In the genomic region with DNA sequence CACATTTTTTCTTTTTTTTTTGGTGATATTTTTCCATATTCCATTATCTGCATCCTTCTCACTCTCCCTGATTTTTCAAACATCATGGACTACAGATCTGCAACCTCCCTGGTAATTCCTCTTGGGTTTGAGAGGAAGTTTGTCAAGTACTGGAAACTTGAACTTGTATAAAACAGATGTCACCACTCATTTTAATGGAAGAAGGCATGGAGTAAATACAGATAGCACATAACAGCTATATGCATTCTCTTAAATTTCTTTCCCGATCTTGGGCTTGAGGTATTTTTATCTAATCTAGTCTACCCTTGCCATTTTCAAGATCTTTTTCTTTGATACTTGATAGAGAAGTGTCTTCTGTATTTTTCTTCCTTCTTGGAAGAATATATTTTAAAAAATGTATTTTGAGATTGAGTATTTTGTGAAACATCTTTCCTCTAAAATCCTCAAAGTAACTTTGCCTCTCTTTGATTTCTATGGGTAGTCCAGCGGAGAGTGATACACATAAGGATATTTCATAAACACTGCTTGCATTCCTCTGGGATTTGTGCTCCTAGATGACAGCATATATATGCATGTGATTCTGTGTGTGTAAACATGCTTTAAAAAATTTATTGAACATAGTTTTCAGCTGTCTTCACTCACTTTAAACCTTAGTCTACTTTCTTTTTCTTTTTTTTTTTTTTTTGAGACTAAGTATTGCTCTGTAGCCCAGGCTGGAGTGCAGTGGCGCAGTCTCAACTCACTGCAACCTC, we compare ENCODE assay signal across 17 cellular contexts.
DNase-seq lines count a peak whose midpoint lies in the region; ATAC-seq, FAIRE-seq and TF ChIP-seq lines count a peak whose summit lies in the region.
"Had no signal": no experiment of that assay in that cellular context is flagged by ENCODE, and none has a peak within 500 bp of the region (broad histone marks: within the 10 kb centered on the region; RNA-seq: fewer than 3 reads in every experiment).

No MANE protein-coding gene starts in this region.

- no peaks in the 10 kb centered on the region for H3K9me3 Mint-ChIP-seq in HFFc6
- no peaks in the 10 kb centered on the region for H3K9me3 Mint-ChIP-seq in WTC11
- H3K9me3 Mint-ChIP-seq in nephron, result no peaks in the 10 kb centered on the region
- H3K9me3 Mint-ChIP-seq in activated T-helper 17 cell treated with anti-CD3 and anti-CD28 coated beads, Interleukin-2, amount 50 U/mL, for 72 hours, result no peaks in the 10 kb centered on the region
- H3K9me3 Mint-ChIP-seq: CD8-positive, alpha-beta T cell had no signal

- H3K4me1 Mint-ChIP-seq in HFFc6 (ENCODE audit: low read depth) (peaks cover 28% of the 10 kb centered on the region), WTC11 (peaks cover 3% of the 10 kb centered on the region; the same call in 1 of the 2 replicates), nephron (peaks cover 32% of the 10 kb centered on the region)
- H3K4me1 Mint-ChIP-seq in activated T-helper 17 cell treated with anti-CD3 and anti-CD28 coated beads, Interleukin-2, amount 50 U/mL, for 72 hours, result peaks cover 11% of the 10 kb centered on the region

- H3K4me3 Mint-ChIP-seq in HFFc6 (no peak overlapping the region), WTC11 (no peak overlapping the region), nephron (no peak overlapping the region)
- H3K4me3 Mint-ChIP-seq in activated T-helper 17 cell treated with anti-CD3 and anti-CD28 coated beads, Interleukin-2, amount 50 U/mL, for 72 hours, result no peak overlapping the region
- H3K4me3 Mint-ChIP-seq: CD8-positive, alpha-beta T cell had no signal

- peak; percentile 18 for DNase-seq in HFFc6
- DNase-seq in WTC11 (ENCODE audit: low spot score), result no peak
- peak; percentile 53 for DNase-seq in fibroblast of mammary gland (ENCODE audit: low read depth)
- DNase-seq in SIG-M5 (lab: John Stamatoyannopoulos, UW), result no peak
- DNase-seq in NCI-H2081 (lab: John Stamatoyannopoulos, UW), result no peak
- no peak for DNase-seq in GM19239 (ENCODE audit: insufficient read length, low spot score)
- DNase-seq: BE2C; CD8-positive, alpha-beta T cell; KBM-7; NCI-H1048; NCI-H1436 treated with DMSO at 0.1 percent for 48 hours; NCI-H2081 treated with DMSO at 0.1 percent for 48 hours; NCI-H524 had no signal

- no peaks in the 10 kb centered on the region for H3K36me3 Mint-ChIP-seq in HFFc6 (ENCODE audit: low read depth)
- H3K36me3 Mint-ChIP-seq in WTC11, result no peaks in the 10 kb centered on the region
- H3K36me3 Mint-ChIP-seq in nephron (ENCODE audit: low read depth), result peaks cover 3% of the 10 kb centered on the region
- no peaks in the 10 kb centered on the region for H3K36me3 Mint-ChIP-seq in activated T-helper 17 cell treated with anti-CD3 and anti-CD28 coated beads, Interleukin-2, amount 50 U/mL, for 72 hours (ENCODE audit: low read depth)

- FAIRE-seq in GM19239 (lab: Jason Lieb, UNC), result no peak

- H3K27me3 Mint-ChIP-seq in HFFc6 (ENCODE audit: insufficient read depth) (no peaks in the 10 kb centered on the region; the same call in none of the 2 replicates), WTC11 (ENCODE audit: low read depth) (no peaks in the 10 kb centered on the region), nephron (ENCODE audit: low read depth) (no peaks in the 10 kb centered on the region)
- H3K27me3 Mint-ChIP-seq in activated T-helper 17 cell treated with anti-CD3 and anti-CD28 coated beads, Interleukin-2, amount 50 U/mL, for 72 hours, result no peaks in the 10 kb centered on the region

- TF ChIP-seq CTCF in HFFc6 (IDR thresholded peaks at IDR 0.05), result no peak
- TF ChIP-seq CTCF in WTC11 (IDR thresholded peaks at IDR 0.05), result no peak
- no peak for TF ChIP-seq CTCF in fibroblast of mammary gland (conservative IDR thresholded peaks at IDR 0.05; ENCODE audit: control insufficient read depth, insufficient read depth, low read depth, low read length)
- TF ChIP-seq CTCF in nephron (IDR thresholded peaks at IDR 0.05; ENCODE audit: unreplicated experiment in 3 of 3), result no peak

- no peak for ATAC-seq in WTC11
- no peak for ATAC-seq in activated T-helper 17 cell treated with anti-CD3 and anti-CD28 coated beads, Interleukin-2, amount 50 U/mL, for 72 hours (replicated peaks)
- ATAC-seq: CD8-positive, alpha-beta T cell; Panc1; Right ventricle myocardium inferior had no signal

- no peak overlapping the region for H3K4me3 ChIP-seq in fibroblast of mammary gland (ENCODE audit: control insufficient read depth, low read depth, low read length)

- CTCF ChIA-PET in WTC11 (lab: Charles Lee), result interaction anchor here (0.9 kb wide), 1 partner anchor 18 kb away, joined by 3 read pairs; no protein-coding TSS in a partner anchor

- H3K27ac Mint-ChIP-seq in HFFc6 (no peak overlapping the region; the same call in 1 of the 2 replicates), WTC11 (0 out of 2 replicates have a peak overlapping the region, but pooled peaks have one; percentile 1), nephron (peak overlapping the region in 2 of 3 experiments; percentile 2 to 9)
- H3K27ac Mint-ChIP-seq in activated T-helper 17 cell treated with anti-CD3 and anti-CD28 coated beads, Interleukin-2, amount 50 U/mL, for 72 hours, result no peak overlapping the region
- H3K27ac Mint-ChIP-seq: CD8-positive, alpha-beta T cell had no signal

- POLR2A ChIA-PET in WTC11 (lab: Charles Lee), result no interaction called here

TF ChIP-seq in WTC11, 78 proteins besides CTCF, POLR2A, EP300 and RAD21:
- TF ChIP-seq NFE2L1 (CRISPR knock-in tag; IDR thresholded peaks at IDR 0.05) (no peak), GTF2I (CRISPR knock-in tag; conservative IDR thresholded peaks at IDR 0.05) (no peak), FOXK1 (CRISPR knock-in tag; IDR thresholded peaks at IDR 0.05) (no peak), ZNF232 (CRISPR knock-in tag; IDR thresholded peaks at IDR 0.05) (no peak), KAT7 (CRISPR knock-in tag; IDR thresholded peaks at IDR 0.05; ENCODE audit: borderline replicate concordance) (no peak), TCF7 (CRISPR knock-in tag; IDR thresholded peaks at IDR 0.05; ENCODE audit: low read depth) (no peak), SP1 (CRISPR knock-in tag; conservative IDR thresholded peaks at IDR 0.05) (no peak)
- TF ChIP-seq, protein P1, sequence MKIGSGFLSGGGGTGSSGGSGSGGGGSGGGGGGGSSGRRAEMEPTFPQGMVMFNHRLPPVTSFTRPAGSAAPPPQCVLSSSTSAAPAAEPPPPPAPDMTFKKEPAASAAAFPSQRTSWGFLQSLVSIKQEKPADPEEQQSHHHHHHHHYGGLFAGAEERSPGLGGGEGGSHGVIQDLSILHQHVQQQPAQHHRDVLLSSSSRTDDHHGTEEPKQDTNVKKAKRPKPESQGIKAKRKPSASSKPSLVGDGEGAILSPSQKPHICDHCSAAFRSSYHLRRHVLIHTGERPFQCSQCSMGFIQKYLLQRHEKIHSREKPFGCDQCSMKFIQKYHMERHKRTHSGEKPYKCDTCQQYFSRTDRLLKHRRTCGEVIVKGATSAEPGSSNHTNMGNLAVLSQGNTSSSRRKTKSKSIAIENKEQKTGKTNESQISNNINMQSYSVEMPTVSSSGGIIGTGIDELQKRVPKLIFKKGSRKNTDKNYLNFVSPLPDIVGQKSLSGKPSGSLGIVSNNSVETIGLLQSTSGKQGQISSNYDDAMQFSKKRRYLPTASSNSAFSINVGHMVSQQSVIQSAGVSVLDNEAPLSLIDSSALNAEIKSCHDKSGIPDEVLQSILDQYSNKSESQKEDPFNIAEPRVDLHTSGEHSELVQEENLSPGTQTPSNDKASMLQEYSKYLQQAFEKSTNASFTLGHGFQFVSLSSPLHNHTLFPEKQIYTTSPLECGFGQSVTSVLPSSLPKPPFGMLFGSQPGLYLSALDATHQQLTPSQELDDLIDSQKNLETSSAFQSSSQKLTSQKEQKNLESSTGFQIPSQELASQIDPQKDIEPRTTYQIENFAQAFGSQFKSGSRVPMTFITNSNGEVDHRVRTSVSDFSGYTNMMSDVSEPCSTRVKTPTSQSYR (CRISPR knock-in tag; IDR thresholded peaks at IDR 0.05), result no peak
- TF ChIP-seq, protein P2, sequence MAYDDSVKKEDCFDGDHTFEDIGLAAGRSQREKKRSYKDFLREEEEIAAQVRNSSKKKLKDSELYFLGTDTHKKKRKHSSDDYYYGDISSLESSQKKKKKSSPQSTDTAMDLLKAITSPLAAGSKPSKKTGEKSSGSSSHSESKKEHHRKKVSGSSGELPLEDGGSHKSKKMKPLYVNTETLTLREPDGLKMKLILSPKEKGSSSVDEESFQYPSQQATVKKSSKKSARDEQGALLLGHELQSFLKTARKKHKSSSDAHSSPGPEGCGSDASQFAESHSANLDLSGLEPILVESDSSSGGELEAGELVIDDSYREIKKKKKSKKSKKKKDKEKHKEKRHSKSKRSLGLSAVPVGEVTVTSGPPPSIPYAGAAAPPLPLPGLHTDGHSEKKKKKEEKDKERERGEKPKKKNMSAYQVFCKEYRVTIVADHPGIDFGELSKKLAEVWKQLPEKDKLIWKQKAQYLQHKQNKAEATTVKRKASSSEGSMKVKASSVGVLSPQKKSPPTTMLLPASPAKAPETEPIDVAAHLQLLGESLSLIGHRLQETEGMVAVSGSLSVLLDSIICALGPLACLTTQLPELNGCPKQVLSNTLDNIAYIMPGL (CRISPR knock-in tag; IDR thresholded peaks at IDR 0.05), result no peak
- TF ChIP-seq, protein P3, sequence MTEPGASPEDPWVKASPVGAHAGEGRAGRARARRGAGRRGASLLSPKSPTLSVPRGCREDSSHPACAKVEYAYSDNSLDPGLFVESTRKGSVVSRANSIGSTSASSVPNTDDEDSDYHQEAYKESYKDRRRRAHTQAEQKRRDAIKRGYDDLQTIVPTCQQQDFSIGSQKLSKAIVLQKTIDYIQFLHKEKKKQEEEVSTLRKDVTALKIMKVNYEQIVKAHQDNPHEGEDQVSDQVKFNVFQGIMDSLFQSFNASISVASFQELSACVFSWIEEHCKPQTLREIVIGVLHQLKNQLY (CRISPR knock-in tag; IDR thresholded peaks at IDR 0.05), result no peak
- TF ChIP-seq, protein P4, sequence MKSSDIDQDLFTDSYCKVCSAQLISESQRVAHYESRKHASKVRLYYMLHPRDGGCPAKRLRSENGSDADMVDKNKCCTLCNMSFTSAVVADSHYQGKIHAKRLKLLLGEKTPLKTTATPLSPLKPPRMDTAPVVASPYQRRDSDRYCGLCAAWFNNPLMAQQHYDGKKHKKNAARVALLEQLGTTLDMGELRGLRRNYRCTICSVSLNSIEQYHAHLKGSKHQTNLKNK (CRISPR knock-in tag; IDR thresholded peaks at IDR 0.05), result no peak
TF ChIP-seq in WTC11: peak in this region for 0.

Comparison
In these comparisons a context has a peak if more than half of its experiments do, and no peak if none do; other contexts are left out.
1. DNase-seq: peak in HFFc6 (single experiment) and fibroblast of mammary gland (single experiment); none in WTC11 (single experiment), SIG-M5 (single experiment), NCI-H2081 (0 of 2) and GM19239 (single experiment).
2. H3K27ac Mint-ChIP-seq: peak in WTC11 (single experiment) and nephron (2 of 3); none in HFFc6 (single experiment) and activated T-helper 17 cell treated with anti-CD3 and anti-CD28 coated beads, Interleukin-2, amount 50 U/mL, for 72 hours (single experiment).